In the genomic region with DNA sequence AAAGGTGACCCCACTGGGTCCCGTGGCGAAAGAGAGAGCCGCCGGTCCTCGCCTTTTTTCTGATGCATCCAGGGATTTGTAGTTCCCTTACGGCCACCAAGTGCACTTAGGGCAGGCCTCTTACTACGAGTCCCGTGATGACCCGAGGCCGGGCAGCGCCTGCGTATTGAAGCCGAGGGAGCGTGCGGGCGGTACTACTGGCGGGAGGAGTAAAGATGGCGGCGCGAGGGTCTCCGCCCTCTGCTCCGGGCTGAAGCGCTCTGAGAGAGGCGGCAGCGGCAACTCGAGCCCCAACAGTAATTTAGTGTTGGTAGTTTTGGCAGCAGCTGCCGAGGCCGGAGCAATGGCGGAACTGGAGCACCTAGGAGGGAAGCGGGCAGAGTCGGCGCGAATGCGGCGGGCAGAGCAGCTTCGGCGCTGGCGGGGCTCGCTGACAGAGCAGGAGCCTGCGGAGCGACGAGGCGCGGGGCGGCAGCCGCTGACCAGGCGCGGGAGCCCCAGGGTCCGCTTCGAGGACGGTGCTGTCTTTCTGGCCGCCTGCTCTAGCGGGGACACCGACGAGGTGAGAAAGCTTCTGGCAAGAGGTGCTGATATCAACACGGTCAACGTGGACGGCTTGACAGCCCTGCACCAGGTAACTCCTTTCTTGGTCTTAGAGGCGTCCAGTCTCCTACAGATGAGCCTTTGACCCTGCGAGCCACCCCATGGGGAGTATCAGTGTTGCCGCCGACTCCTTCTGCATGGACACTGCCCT, we compare ENCODE assay signal across 1 cellular context.
A peak's percentile ranks its signal among the peaks of the same experiment; 100 is the strongest.
TF ChIP-seq lines count a peak whose summit lies in the region.

A gene with protein sequence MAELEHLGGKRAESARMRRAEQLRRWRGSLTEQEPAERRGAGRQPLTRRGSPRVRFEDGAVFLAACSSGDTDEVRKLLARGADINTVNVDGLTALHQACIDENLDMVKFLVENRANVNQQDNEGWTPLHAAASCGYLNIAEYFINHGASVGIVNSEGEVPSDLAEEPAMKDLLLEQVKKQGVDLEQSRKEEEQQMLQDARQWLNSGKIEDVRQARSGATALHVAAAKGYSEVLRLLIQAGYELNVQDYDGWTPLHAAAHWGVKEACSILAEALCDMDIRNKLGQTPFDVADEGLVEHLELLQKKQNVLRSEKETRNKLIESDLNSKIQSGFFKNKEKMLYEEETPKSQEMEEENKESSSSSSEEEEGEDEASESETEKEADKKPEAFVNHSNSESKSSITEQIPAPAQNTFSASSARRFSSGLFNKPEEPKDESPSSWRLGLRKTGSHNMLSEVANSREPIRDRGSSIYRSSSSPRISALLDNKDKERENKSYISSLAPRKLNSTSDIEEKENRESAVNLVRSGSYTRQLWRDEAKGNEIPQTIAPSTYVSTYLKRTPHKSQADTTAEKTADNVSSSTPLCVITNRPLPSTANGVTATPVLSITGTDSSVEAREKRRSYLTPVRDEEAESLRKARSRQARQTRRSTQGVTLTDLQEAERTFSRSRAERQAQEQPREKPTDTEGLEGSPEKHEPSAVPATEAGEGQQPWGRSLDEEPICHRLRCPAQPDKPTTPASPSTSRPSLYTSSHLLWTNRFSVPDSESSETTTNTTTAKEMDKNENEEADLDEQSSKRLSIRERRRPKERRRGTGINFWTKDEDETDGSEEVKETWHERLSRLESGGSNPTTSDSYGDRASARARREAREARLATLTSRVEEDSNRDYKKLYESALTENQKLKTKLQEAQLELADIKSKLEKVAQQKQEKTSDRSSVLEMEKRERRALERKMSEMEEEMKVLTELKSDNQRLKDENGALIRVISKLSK (plus strand): TSS at position 191 of the 754 bp plus-strand sequence. CDS start 153 bp downstream, at position 344.

TF ChIP-seq in HEK293, 187 proteins besides CTCF, POLR2A, EP300 and RAD21 (continued from another document):
- TF ChIP-seq, protein P1, sequence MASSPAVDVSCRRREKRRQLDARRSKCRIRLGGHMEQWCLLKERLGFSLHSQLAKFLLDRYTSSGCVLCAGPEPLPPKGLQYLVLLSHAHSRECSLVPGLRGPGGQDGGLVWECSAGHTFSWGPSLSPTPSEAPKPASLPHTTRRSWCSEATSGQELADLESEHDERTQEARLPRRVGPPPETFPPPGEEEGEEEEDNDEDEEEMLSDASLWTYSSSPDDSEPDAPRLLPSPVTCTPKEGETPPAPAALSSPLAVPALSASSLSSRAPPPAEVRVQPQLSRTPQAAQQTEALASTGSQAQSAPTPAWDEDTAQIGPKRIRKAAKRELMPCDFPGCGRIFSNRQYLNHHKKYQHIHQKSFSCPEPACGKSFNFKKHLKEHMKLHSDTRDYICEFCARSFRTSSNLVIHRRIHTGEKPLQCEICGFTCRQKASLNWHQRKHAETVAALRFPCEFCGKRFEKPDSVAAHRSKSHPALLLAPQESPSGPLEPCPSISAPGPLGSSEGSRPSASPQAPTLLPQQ (tag by site-specific recombination; IDR thresholded peaks at IDR 0.05): peak; percentile 58; the same call in 1 of the 2 replicates
- no peak for TF ChIP-seq ZBTB21 (tag by site-specific recombination; IDR thresholded peaks at IDR 0.05)
- TF ChIP-seq GLI2 (tag by site-specific recombination; IDR thresholded peaks at IDR 0.05; ENCODE audit: borderline replicate concordance, low read depth): no peak
- peak; percentile 58; the same call in 1 of the 2 replicates for TF ChIP-seq KLF1 (tag by site-specific recombination; IDR thresholded peaks at IDR 0.05)
- TF ChIP-seq OVOL3 (tag by site-specific recombination; IDR thresholded peaks at IDR 0.05): no peak
- no peak; the same call in none of the 2 replicates for TF ChIP-seq SP7 (tag by site-specific recombination; IDR thresholded peaks at IDR 0.05)
- no peak for TF ChIP-seq EGR2 (tag by site-specific recombination; IDR thresholded peaks at IDR 0.05; ENCODE audit: low read depth)
- no peak; the same call in 1 of the 2 replicates for TF ChIP-seq KLF10 (tag by site-specific recombination; IDR thresholded peaks at IDR 0.05)
- TF ChIP-seq, protein P2, sequence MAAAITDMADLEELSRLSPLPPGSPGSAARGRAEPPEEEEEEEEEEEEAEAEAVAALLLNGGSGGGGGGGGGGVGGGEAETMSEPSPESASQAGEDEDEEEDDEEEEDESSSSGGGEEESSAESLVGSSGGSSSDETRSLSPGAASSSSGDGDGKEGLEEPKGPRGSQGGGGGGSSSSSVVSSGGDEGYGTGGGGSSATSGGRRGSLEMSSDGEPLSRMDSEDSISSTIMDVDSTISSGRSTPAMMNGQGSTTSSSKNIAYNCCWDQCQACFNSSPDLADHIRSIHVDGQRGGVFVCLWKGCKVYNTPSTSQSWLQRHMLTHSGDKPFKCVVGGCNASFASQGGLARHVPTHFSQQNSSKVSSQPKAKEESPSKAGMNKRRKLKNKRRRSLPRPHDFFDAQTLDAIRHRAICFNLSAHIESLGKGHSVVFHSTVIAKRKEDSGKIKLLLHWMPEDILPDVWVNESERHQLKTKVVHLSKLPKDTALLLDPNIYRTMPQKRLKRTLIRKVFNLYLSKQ (tag by site-specific recombination; IDR thresholded peaks at IDR 0.05; ENCODE audit: borderline replicate concordance): no peak
- TF ChIP-seq ZXDB (tag by site-specific recombination; IDR thresholded peaks at IDR 0.05): peak; percentile 91
- TF ChIP-seq ZNF175 (tag by site-specific recombination; IDR thresholded peaks at IDR 0.05): no peak
- TF ChIP-seq SETDB1 (IDR thresholded peaks at IDR 0.05; ENCODE audit: insufficient read length, low read length): no peak
- TF ChIP-seq ZNF521 (tag by site-specific recombination; IDR thresholded peaks at IDR 0.05): no peak
- no peak for TF ChIP-seq ZNF133 (tag by site-specific recombination; IDR thresholded peaks at IDR 0.05)
- TF ChIP-seq, protein P3, sequence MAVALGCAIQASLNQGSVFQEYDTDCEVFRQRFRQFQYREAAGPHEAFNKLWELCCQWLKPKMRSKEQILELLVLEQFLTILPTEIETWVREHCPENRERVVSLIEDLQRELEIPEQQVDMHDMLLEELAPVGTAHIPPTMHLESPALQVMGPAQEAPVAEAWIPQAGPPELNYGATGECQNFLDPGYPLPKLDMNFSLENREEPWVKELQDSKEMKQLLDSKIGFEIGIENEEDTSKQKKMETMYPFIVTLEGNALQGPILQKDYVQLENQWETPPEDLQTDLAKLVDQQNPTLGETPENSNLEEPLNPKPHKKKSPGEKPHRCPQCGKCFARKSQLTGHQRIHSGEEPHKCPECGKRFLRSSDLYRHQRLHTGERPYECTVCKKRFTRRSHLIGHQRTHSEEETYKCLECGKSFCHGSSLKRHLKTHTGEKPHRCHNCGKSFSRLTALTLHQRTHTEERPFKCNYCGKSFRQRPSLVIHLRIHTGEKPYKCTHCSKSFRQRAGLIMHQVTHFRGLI (tag by site-specific recombination; IDR thresholded peaks at IDR 0.05): peak; percentile 23; the same call in 1 of the 2 replicates
- no peak for TF ChIP-seq ZNF549 (tag by site-specific recombination; IDR thresholded peaks at IDR 0.05)
- TF ChIP-seq ZNF202 (tag by site-specific recombination; IDR thresholded peaks at IDR 0.05; ENCODE audit: borderline replicate concordance): no peak
- TF ChIP-seq TCF7L2 (IDR thresholded peaks at IDR 0.05; ENCODE audit: borderline replicate concordance, low read depth, low read length): peak; percentile 92
- TF ChIP-seq ZNF169 (tag by site-specific recombination; IDR thresholded peaks at IDR 0.05): no peak
- peak; percentile 50; the same call in 1 of the 2 replicates for TF ChIP-seq ZEB2 (tag by site-specific recombination; IDR thresholded peaks at IDR 0.05)
- TF ChIP-seq, protein P4, sequence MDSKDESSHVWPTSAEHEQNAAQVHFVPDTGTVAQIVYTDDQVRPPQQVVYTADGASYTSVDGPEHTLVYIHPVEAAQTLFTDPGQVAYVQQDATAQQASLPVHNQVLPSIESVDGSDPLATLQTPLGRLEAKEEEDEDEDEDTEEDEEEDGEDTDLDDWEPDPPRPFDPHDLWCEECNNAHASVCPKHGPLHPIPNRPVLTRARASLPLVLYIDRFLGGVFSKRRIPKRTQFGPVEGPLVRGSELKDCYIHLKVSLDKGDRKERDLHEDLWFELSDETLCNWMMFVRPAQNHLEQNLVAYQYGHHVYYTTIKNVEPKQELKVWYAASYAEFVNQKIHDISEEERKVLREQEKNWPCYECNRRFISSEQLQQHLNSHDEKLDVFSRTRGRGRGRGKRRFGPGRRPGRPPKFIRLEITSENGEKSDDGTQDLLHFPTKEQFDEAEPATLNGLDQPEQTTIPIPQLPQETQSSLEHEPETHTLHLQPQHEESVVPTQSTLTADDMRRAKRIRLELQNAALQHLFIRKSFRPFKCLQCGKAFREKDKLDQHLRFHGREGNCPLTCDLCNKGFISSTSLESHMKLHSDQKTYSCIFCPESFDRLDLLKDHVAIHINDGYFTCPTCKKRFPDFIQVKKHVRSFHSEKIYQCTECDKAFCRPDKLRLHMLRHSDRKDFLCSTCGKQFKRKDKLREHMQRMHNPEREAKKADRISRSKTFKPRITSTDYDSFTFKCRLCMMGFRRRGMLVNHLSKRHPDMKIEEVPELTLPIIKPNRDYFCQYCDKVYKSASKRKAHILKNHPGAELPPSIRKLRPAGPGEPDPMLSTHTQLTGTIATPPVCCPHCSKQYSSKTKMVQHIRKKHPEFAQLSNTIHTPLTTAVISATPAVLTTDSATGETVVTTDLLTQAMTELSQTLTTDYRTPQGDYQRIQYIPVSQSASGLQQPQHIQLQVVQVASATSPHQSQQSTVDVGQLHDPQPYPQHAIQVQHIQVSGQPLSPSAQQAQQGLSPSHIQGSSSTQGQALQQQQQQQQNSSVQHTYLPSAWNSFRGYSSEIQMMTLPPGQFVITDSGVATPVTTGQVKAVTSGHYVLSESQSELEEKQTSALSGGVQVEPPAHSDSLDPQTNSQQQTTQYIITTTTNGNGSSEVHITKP (tag by site-specific recombination; IDR thresholded peaks at IDR 0.05): peak; percentile 63; the same call in 1 of the 2 replicates
- TF ChIP-seq ZNF624 (tag by site-specific recombination; IDR thresholded peaks at IDR 0.05): no peak
- TF ChIP-seq ZNF596 (tag by site-specific recombination; IDR thresholded peaks at IDR 0.05): no peak
- TF ChIP-seq BCL11A (tag by site-specific recombination; IDR thresholded peaks at IDR 0.05; ENCODE audit: low read depth): peak; percentile 80; the same call in 1 of the 2 replicates
- TF ChIP-seq ZNF529 (tag by site-specific recombination; IDR thresholded peaks at IDR 0.05; ENCODE audit: insufficient replicate concordance): no peak
- TF ChIP-seq ZNF155 (tag by site-specific recombination; IDR thresholded peaks at IDR 0.05): no peak
- no peak for TF ChIP-seq ZSCAN23 (tag by site-specific recombination; IDR thresholded peaks at IDR 0.05)
- TF ChIP-seq ZFP3 (tag by site-specific recombination; IDR thresholded peaks at IDR 0.05; ENCODE audit: low read depth): no peak
- peak; percentile 95 for TF ChIP-seq ZBTB17 (tag by site-specific recombination; IDR thresholded peaks at IDR 0.05)
- TF ChIP-seq ZNF391 (tag by site-specific recombination; IDR thresholded peaks at IDR 0.05; ENCODE audit: borderline replicate concordance, low read depth): no peak
- peak; percentile 99 for TF ChIP-seq ZNF76 (tag by site-specific recombination; IDR thresholded peaks at IDR 0.05; ENCODE audit: borderline replicate concordance, low read depth)
- TF ChIP-seq, protein P5, sequence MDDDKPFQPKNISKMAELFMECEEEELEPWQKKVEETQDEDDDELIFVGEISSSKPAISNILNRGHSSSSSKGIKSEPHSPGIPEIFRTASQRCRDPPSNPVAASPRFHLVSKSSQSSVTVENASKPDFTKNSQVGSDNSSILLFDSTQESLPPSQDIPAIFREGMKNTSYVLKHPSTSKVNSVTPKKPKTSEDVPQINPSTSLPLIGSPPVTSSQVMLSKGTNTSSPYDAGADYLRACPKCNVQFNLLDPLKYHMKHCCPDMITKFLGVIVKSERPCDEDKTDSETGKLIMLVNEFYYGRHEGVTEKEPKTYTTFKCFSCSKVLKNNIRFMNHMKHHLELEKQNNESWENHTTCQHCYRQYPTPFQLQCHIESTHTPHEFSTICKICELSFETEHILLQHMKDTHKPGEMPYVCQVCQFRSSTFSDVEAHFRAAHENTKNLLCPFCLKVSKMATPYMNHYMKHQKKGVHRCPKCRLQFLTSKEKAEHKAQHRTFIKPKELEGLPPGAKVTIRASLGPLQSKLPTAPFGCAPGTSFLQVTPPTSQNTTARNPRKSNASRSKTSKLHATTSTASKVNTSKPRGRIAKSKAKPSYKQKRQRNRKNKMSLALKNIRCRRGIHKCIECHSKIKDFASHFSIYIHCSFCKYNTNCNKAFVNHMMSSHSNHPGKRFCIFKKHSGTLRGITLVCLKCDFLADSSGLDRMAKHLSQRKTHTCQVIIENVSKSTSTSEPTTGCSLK (tag by site-specific recombination; IDR thresholded peaks at IDR 0.05): no peak
- TF ChIP-seq, protein P6, sequence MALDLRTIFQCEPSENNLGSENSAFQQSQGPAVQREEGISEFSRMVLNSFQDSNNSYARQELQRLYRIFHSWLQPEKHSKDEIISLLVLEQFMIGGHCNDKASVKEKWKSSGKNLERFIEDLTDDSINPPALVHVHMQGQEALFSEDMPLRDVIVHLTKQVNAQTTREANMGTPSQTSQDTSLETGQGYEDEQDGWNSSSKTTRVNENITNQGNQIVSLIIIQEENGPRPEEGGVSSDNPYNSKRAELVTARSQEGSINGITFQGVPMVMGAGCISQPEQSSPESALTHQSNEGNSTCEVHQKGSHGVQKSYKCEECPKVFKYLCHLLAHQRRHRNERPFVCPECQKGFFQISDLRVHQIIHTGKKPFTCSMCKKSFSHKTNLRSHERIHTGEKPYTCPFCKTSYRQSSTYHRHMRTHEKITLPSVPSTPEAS (tag by site-specific recombination; IDR thresholded peaks at IDR 0.05): no peak
- peak; percentile 81 for TF ChIP-seq ZNF501 (tag by site-specific recombination; IDR thresholded peaks at IDR 0.05)
- no peak for TF ChIP-seq ZNF785 (tag by site-specific recombination; IDR thresholded peaks at IDR 0.05)
- peak; percentile 86 for TF ChIP-seq GLIS2 (tag by site-specific recombination; IDR thresholded peaks at IDR 0.05)
- no peak for TF ChIP-seq SCRT1 (tag by site-specific recombination; IDR thresholded peaks at IDR 0.05; ENCODE audit: borderline replicate concordance)
- TF ChIP-seq, protein P7, sequence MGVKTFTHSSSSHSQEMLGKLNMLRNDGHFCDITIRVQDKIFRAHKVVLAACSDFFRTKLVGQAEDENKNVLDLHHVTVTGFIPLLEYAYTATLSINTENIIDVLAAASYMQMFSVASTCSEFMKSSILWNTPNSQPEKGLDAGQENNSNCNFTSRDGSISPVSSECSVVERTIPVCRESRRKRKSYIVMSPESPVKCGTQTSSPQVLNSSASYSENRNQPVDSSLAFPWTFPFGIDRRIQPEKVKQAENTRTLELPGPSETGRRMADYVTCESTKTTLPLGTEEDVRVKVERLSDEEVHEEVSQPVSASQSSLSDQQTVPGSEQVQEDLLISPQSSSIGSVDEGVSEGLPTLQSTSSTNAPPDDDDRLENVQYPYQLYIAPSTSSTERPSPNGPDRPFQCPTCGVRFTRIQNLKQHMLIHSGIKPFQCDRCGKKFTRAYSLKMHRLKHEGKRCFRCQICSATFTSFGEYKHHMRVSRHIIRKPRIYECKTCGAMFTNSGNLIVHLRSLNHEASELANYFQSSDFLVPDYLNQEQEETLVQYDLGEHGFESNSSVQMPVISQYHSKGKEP (tag by site-specific recombination; IDR thresholded peaks at IDR 0.05): no peak
- no peak for TF ChIP-seq ZNF223 (tag by site-specific recombination; IDR thresholded peaks at IDR 0.05)
- TF ChIP-seq ZNF48 (tag by site-specific recombination; IDR thresholded peaks at IDR 0.05): no peak
- peak; percentile 22; the same call in 1 of the 2 replicates for TF ChIP-seq ZNF843 (tag by site-specific recombination; IDR thresholded peaks at IDR 0.05)
- TF ChIP-seq ZNF157 (tag by site-specific recombination; IDR thresholded peaks at IDR 0.05): no peak
